Comparison of ENCODE assay signal across 9 cellular contexts in genomic region chr6:7236312-7237209, GRCh38.
DNase-seq lines count a peak whose midpoint lies in the region; ATAC-seq and TF ChIP-seq lines count a peak whose summit lies in the region.
"Had no signal": no experiment of that assay in that cellular context is flagged by ENCODE, and none has a peak within 500 bp of the region (broad histone marks: within the 10 kb centered on the region; RNA-seq: fewer than 3 reads in every experiment).

No MANE protein-coding gene starts in this region.

- H2AFZ ChIP-seq in hepatocyte: no peak overlapping the region

- DNase-seq in LNCaP clone FGC (ENCODE audit: low read depth): peak; percentile 76
- DNase-seq in hepatocyte (ENCODE audit: low spot score): no peak
- no peak for DNase-seq in cortex of kidney (lab: John Stamatoyannopoulos, UW)
- no peak for DNase-seq in immature natural killer cell
- no peak for DNase-seq in central memory CD4-positive, alpha-beta T cell
- DNase-seq in DMS 273 treated with DMSO at 0.1 percent for 48 hours (lab: John Stamatoyannopoulos, UW): no peak
- DNase-seq: IMR-90 had no signal

- H3K27ac Mint-ChIP-seq in immature natural killer cell: peak overlapping the region in 1 of 6 donors; percentile 34

- no peaks in the 10 kb centered on the region for H3K36me3 ChIP-seq in hepatocyte (replicated peaks; ENCODE audit: insufficient read depth, low read depth)

- peak overlapping the region; percentile 35 for H3K4me3 ChIP-seq in LNCaP clone FGC (ENCODE audit: low read depth, low read length)
- no peak overlapping the region for H3K4me3 ChIP-seq in hepatocyte

- no peak for TF ChIP-seq CTCF in C4-2B (conservative IDR thresholded peaks at IDR 0.05)
- no peak for TF ChIP-seq CTCF in LNCaP clone FGC (IDR thresholded peaks at IDR 0.05; ENCODE audit: control insufficient read depth, extremely low read depth, insufficient read depth)
- no peak for TF ChIP-seq CTCF in hepatocyte (IDR thresholded peaks at IDR 0.05; ENCODE audit: poor library complexity)

- H3K27ac ChIP-seq in C4-2B (peak overlapping the region; percentile 98), hepatocyte (peak overlapping the region; percentile 42)

- no peaks in the 10 kb centered on the region for H3K9me2 ChIP-seq in hepatocyte (replicated peaks; ENCODE audit: insufficient read depth)

- 78% methylated on average over 8 of the region's 8 CpGs for WGBS in hepatocyte (ENCODE audit: low lambda C conversion rate, missing lambda C conversion rate)

- peaks cover 12 to 27% (median 27%) of the 10 kb centered on the region in 3 donors for H3K36me3 Mint-ChIP-seq in immature natural killer cell

- peaks cover 63% of the 10 kb centered on the region for H3K79me2 ChIP-seq in hepatocyte

- peaks cover 7% of the 10 kb centered on the region for H4K20me1 ChIP-seq in hepatocyte (ENCODE audit: insufficient read depth, poor library complexity, severe bottlenecking)

- peaks cover 0 to 4% (median 0%) of the 10 kb centered on the region in 3 donors for H3K27me3 Mint-ChIP-seq in immature natural killer cell (ENCODE audit: low read depth in 3 of 3)

- H3K4me1 Mint-ChIP-seq in immature natural killer cell: peaks cover 19 to 21% of the 10 kb centered on the region in 2 donors

- no peak overlapping the region for H3K4me2 ChIP-seq in hepatocyte

- peak; percentile 46 for ATAC-seq in GM19468 (IDR thresholded peaks at IDR 0.05; ENCODE audit: extremely low read depth, unreplicated experiment)

- H3K9me3 ChIP-seq in hepatocyte (ENCODE audit: low read depth): no peaks in the 10 kb centered on the region

- H3K4me3 Mint-ChIP-seq in immature natural killer cell: no peak overlapping the region

- no peaks in the 10 kb centered on the region for H3K9me3 Mint-ChIP-seq in immature natural killer cell

- peaks cover 19% of the 10 kb centered on the region for H3K4me1 ChIP-seq in hepatocyte (ENCODE audit: insufficient read depth)

- H3K27me3 ChIP-seq in hepatocyte: no peaks in the 10 kb centered on the region
